ENCODE assay signal across 16 cellular contexts in genomic region chr2:43070039-43070438, GRCh38.
A peak's percentile ranks its signal among the peaks of the same experiment; 100 is the strongest.
DNase-seq lines count a peak whose midpoint lies in the region; ATAC-seq, FAIRE-seq and TF ChIP-seq lines count a peak whose summit lies in the region.
"Had no signal": no experiment of that assay in that cellular context is flagged by ENCODE, and none has a peak within 500 bp of the region (broad histone marks: within the 10 kb centered on the region; RNA-seq: fewer than 3 reads in every experiment).

No MANE protein-coding gene starts in this region.

- no peaks in the 10 kb centered on the region for H3K9me3 ChIP-seq in BLaER1 treated with 17β-estradiol and CSF1 and Interleukin-3, amounts not matched to agents 10 nM and 100 nM (replicated peaks in 1 of 11)
- no peaks in the 10 kb centered on the region for H3K9me3 ChIP-seq in left ventricle myocardium inferior (replicated peaks)
- H3K9me3 ChIP-seq: MG63 had no signal

- peak overlapping the region in 4 of 11 experiments; percentile 0 to 23 (median 15); a peak in 4 of 22 replicates for H3K27ac ChIP-seq in BLaER1 treated with 17β-estradiol and CSF1 and Interleukin-3, amounts not matched to agents 10 nM and 100 nM
- H3K27ac ChIP-seq in left ventricle myocardium inferior (replicated peaks) = peak overlapping the region; percentile 83
- H3K27ac ChIP-seq: GM23248 had no signal

- peak overlapping the region; percentile 58 to 75 (median 70) for H3K4me2 ChIP-seq in BLaER1 treated with 17β-estradiol and CSF1 and Interleukin-3, amounts not matched to agents 10 nM and 100 nM

- peaks cover 31 to 49% (median 37%) of the 10 kb centered on the region in 10 experiments for H3K4me1 ChIP-seq in BLaER1 treated with 17β-estradiol and CSF1 and Interleukin-3, amounts not matched to agents 10 nM and 100 nM
- peaks cover 62% of the 10 kb centered on the region for H3K4me1 ChIP-seq in left ventricle myocardium inferior

- no peak overlapping the region for H3K4me3 ChIP-seq in BLaER1 treated with 17β-estradiol and CSF1 and Interleukin-3, amounts not matched to agents 10 nM and 100 nM
- H3K4me3 ChIP-seq in left ventricle myocardium inferior = no peak overlapping the region
- H3K4me3 ChIP-seq: GM12878, GM23248, MG63 had no signal

- peak; percentile 39 for DNase-seq in RCC 7860 (ENCODE audit: low spot score)
- peak; percentile 79 for DNase-seq in left ventricle myocardium inferior
- peak; percentile 83 for DNase-seq in posterior vena cava (ENCODE audit: low spot score)
- DNase-seq in KG1 (lab: John Stamatoyannopoulos, UW) = no peak
- no peak for DNase-seq in AML-193 (lab: John Stamatoyannopoulos, UW)
- DNase-seq in glomerular visceral epithelial cell (ENCODE audit: extremely low spot score) = no peak
- DNase-seq: activated CD4-positive, alpha-beta T cell treated with anti-CD3 and anti-CD28 coated beads for 4 hours; DMS79 treated with DMSO at 0.1 percent for 48 hours; effector memory CD8-positive, alpha-beta T cell; glutamatergic neuron; GM23248; MG63 had no signal

- no peak for FAIRE-seq in RCC 7860 (lab: Jason Lieb, UNC)
- FAIRE-seq: astrocyte, GM12878 had no signal

- peak overlapping the region in 1 of 11 experiments; percentile 15; a peak in 2 of 22 replicates for H3K9ac ChIP-seq in BLaER1 treated with 17β-estradiol and CSF1 and Interleukin-3, amounts not matched to agents 10 nM and 100 nM
- H3K9ac ChIP-seq: GM23248 had no signal

- H4K20me1 ChIP-seq in BLaER1 treated with 17β-estradiol and CSF1 and Interleukin-3, amounts not matched to agents 10 nM and 100 nM = no peaks in the 10 kb centered on the region

- intact Hi-C loops in left ventricle myocardium inferior (cut with micrococcal nuclease) = no loop called here
- intact Hi-C loops in posterior vena cava (cut with DNase I) = no loop called here

- H3K36me3 ChIP-seq in BLaER1 treated with 17β-estradiol and CSF1 and Interleukin-3, amounts not matched to agents 10 nM and 100 nM = no peaks in the 10 kb centered on the region
- H3K36me3 ChIP-seq in left ventricle myocardium inferior = no peaks in the 10 kb centered on the region
- H3K36me3 ChIP-seq: MG63 had no signal

- ATAC-seq in HG02981 (IDR thresholded peaks at IDR 0.05; ENCODE audit: unreplicated experiment) = no peak
- ATAC-seq: effector memory CD8-positive, alpha-beta T cell; GM12878 had no signal

- TF ChIP-seq CTCF in left ventricle myocardium inferior (IDR thresholded peaks at IDR 0.05; ENCODE audit: borderline replicate concordance) = peak; percentile 24

- no peaks in the 10 kb centered on the region for H3K27me3 ChIP-seq in BLaER1 treated with 17β-estradiol and CSF1 and Interleukin-3, amounts not matched to agents 10 nM and 100 nM
- H3K27me3 ChIP-seq in left ventricle myocardium inferior (ENCODE audit: low read depth) = no peaks in the 10 kb centered on the region
- H3K27me3 ChIP-seq: MG63 had no signal

Comparison
In these comparisons a context has a peak if more than half of its experiments do, and no peak if none do; other contexts are left out.
1. DNase-seq: peak in RCC 7860 (single experiment), left ventricle myocardium inferior (single experiment) and posterior vena cava (single experiment); none in KG1 (single experiment), AML-193 (0 of 2) and glomerular visceral epithelial cell (single experiment).